Comparison of ENCODE assay signal across 22 cellular contexts in the genomic region with DNA sequence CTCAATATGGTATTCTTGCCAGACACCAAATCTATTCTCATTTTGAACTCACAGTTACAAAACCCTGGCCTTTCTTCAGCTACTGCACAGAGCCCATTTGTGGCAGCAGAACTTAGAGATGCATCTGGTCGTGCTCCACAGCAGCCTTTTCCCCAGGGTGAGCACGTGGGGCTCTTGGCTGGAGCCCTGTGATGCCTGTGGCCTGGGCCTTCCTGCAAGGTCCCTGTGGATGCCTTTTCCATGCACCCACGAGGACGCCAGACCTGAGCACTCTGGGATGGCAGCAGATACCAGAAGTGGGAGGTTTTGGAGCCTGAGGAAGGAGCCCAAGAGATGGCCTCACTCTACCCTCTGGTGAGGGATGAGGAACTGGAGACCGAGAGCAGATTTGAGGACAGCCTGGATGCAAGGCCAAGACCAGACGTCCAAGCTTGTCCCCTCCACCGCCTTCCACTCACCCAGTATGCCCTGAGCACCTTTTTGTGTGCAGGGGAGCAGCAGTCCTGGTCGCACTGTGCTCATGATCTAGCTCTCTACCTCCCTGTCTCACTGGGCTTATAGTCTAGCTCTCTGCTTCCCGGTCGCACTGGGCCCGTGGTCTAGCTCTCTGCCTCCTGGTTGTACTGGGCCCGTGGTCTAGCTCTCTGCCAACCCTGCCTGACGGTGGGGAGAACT. TPM values are rescaled to one million over a fixed set of nuclear protein-coding genes. Genes with fewer than 3 reads are reported as not detected.
DNase-seq lines count a peak whose midpoint lies in the region; ATAC-seq and TF ChIP-seq lines count a peak whose summit lies in the region.
"Had no signal": no experiment of that assay in that cellular context is flagged by ENCODE, and none has a peak within 500 bp of the region (broad histone marks: within the 10 kb centered on the region; RNA-seq: fewer than 3 reads in every experiment).

No MANE protein-coding gene starts in this region.

- no peaks in the 10 kb centered on the region for H3K27me3 ChIP-seq in BLaER1 treated with 17β-estradiol and CSF1 and Interleukin-3, amounts not matched to agents 10 nM and 100 nM
- H3K27me3 ChIP-seq in WERI-Rb-1 (ENCODE audit: insufficient read depth, low read depth, severe bottlenecking): no peaks in the 10 kb centered on the region
- no peaks in the 10 kb centered on the region for H3K27me3 ChIP-seq in neural progenitor cell

- H2AFZ ChIP-seq in neural progenitor cell (replicated peaks): no peak overlapping the region

- DNase-seq in WERI-Rb-1 (no peak), neural progenitor cell (ENCODE audit: low spot score) (no peak)
- DNase-seq in NK-92 treated with Interleukin-12 subunit alpha and Interleukin-12 subunit beta, amount 100 ng/mL, for 24 hours (lab: John Stamatoyannopoulos, UW): no peak
- DNase-seq: AML-193; CD4-positive, alpha-beta T cell; MM.1S; NCI-H1048; NCI-H1417 treated with DMSO at 0.1 percent for 48 hours; NCI-H1694 treated with DMSO at 0.1 percent for 48 hours; NCI-H2081; NCI-H2227 treated with DMSO at 0.1 percent for 48 hours; NCI-H510A; NCI-H69; SIG-M5 had no signal

- H3F3A ChIP-seq in neural progenitor cell (ENCODE audit: low read depth): no peaks in the 10 kb centered on the region

- H3K36me3 Mint-ChIP-seq in neural progenitor cell: no peaks in the 10 kb centered on the region

- H3K4me2 ChIP-seq in BLaER1 treated with 17β-estradiol and CSF1 and Interleukin-3, amounts not matched to agents 10 nM and 100 nM: peak overlapping the region; percentile 47 to 74 (median 60)
- no peak overlapping the region for H3K4me2 ChIP-seq in neural progenitor cell
- H3K4me2 ChIP-seq: KMS-11 had no signal

- no peaks in the 10 kb centered on the region for H3K79me2 ChIP-seq in neural progenitor cell (ENCODE audit: low read depth)

- no peaks in the 10 kb centered on the region for H3K9me3 Mint-ChIP-seq in neural progenitor cell
- H3K9me3 Mint-ChIP-seq: CD4-positive, alpha-beta T cell; IgD-negative memory B cell had no signal

- peak overlapping the region in 2 of 11 experiments; percentile 14 to 24; a peak in 3 of 22 replicates for H3K9ac ChIP-seq in BLaER1 treated with 17β-estradiol and CSF1 and Interleukin-3, amounts not matched to agents 10 nM and 100 nM
- no peak overlapping the region for H3K9ac ChIP-seq in neural progenitor cell
- H3K9ac ChIP-seq: KMS-11 had no signal

- peak overlapping the region; percentile 61 for H3K27ac Mint-ChIP-seq in neural progenitor cell
- H3K27ac Mint-ChIP-seq: CD4-positive, alpha-beta T cell had no signal

- H3K36me3 ChIP-seq in BLaER1 treated with 17β-estradiol and CSF1 and Interleukin-3, amounts not matched to agents 10 nM and 100 nM: no peaks in the 10 kb centered on the region
- no peaks in the 10 kb centered on the region for H3K36me3 ChIP-seq in WERI-Rb-1
- H3K36me3 ChIP-seq in neural progenitor cell: no peaks in the 10 kb centered on the region

- no peaks in the 10 kb centered on the region for H3K9me3 ChIP-seq in BLaER1 treated with 17β-estradiol and CSF1 and Interleukin-3, amounts not matched to agents 10 nM and 100 nM (replicated peaks in 1 of 11)
- H3K9me3 ChIP-seq in WERI-Rb-1 (ENCODE audit: severe bottlenecking) (no peaks in the 10 kb centered on the region), neural progenitor cell (ENCODE audit: low read depth) (no peaks in the 10 kb centered on the region)

- H3K4me1 Mint-ChIP-seq in neural progenitor cell: peaks cover 15% of the 10 kb centered on the region

- no peak overlapping the region for H3K4me3 ChIP-seq in BLaER1 treated with 17β-estradiol and CSF1 and Interleukin-3, amounts not matched to agents 10 nM and 100 nM
- H3K4me3 ChIP-seq in WERI-Rb-1 (ENCODE audit: low read depth, low read length) (no peak overlapping the region), neural progenitor cell (no peak overlapping the region)
- H3K4me3 ChIP-seq: SK-N-MC had no signal

- TF ChIP-seq CTCF in WERI-Rb-1 (IDR thresholded peaks at IDR 0.05; ENCODE audit: low read depth, low read length) (no peak), neural progenitor cell (IDR thresholded peaks at IDR 0.05) (no peak)

- H3K27me3 Mint-ChIP-seq in neural progenitor cell (ENCODE audit: insufficient read depth, low read depth): peaks cover 2% of the 10 kb centered on the region
- H3K27me3 Mint-ChIP-seq: CD4-positive, alpha-beta T cell; IgD-negative memory B cell had no signal

- H3K4me3 Mint-ChIP-seq in neural progenitor cell: no peak overlapping the region
- H3K4me3 Mint-ChIP-seq: CD4-positive, alpha-beta T cell; IgD-negative memory B cell had no signal

- H3K27ac ChIP-seq in BLaER1 treated with 17β-estradiol and CSF1 and Interleukin-3, amounts not matched to agents 10 nM and 100 nM: peak overlapping the region in 7 of 11 experiments; percentile 3 to 60 (median 35); a peak in 10 of 22 replicates
- H3K27ac ChIP-seq in WERI-Rb-1: peak overlapping the region; percentile 87
- no peak overlapping the region for H3K27ac ChIP-seq in neural progenitor cell
- H3K27ac ChIP-seq: KMS-11, SK-N-MC had no signal

- no peaks in the 10 kb centered on the region for H4K20me1 ChIP-seq in BLaER1 treated with 17β-estradiol and CSF1 and Interleukin-3, amounts not matched to agents 10 nM and 100 nM
- H4K20me1 ChIP-seq in neural progenitor cell (ENCODE audit: low read depth): no peaks in the 10 kb centered on the region

- ATAC-seq in HG02642 (IDR thresholded peaks at IDR 0.05; ENCODE audit: poor library complexity, unreplicated experiment) (no peak), GM18909 (IDR thresholded peaks at IDR 0.05; ENCODE audit: poor library complexity, unreplicated experiment) (no peak), GM18511 (IDR thresholded peaks at IDR 0.05; ENCODE audit: unreplicated experiment) (no peak)

- peaks cover 72 to 93% (median 87%) of the 10 kb centered on the region in 10 experiments for H3K4me1 ChIP-seq in BLaER1 treated with 17β-estradiol and CSF1 and Interleukin-3, amounts not matched to agents 10 nM and 100 nM
- H3K4me1 ChIP-seq in neural progenitor cell: peaks cover 12% of the 10 kb centered on the region

RNA-seq across cellular contexts. Expression of gene CHST15, which starts 33.5 kb away (rescaled TPM):
- total RNA-seq in neural progenitor cell (ENCODE audit: low replicate concordance): 0.54 and 0.59 TPM in 2 replicates
- total RNA-seq: G401 had no signal
